ENCODE assay signal across 5 cellular contexts in genomic region chr10:69750726-69751125, GRCh38.
"Had no signal": no experiment of that assay in that cellular context is flagged by ENCODE, and none has a peak within 500 bp of the region (broad histone marks: within the 10 kb centered on the region; RNA-seq: fewer than 3 reads in every experiment).

No MANE protein-coding gene starts in this region.

- H3K36me3 Mint-ChIP-seq: IgD-negative memory B cell had no signal

- H3K27ac Mint-ChIP-seq: GM23338, H9, IgD-negative memory B cell had no signal

- H3K4me1 Mint-ChIP-seq: IgD-negative memory B cell had no signal

- H3K4me3 Mint-ChIP-seq: GM23338, H9, IgD-negative memory B cell had no signal

- DNase-seq: H9, HCEC 1CT, KBM-7 had no signal

- H3K9me3 Mint-ChIP-seq: GM23338, H9, IgD-negative memory B cell had no signal

- H3K4me3 ChIP-seq: GM23338 had no signal
